In genomic region chr20:53664121-53664520, GRCh38 we compare ENCODE assay signal across 1 cellular context.
A peak's percentile ranks its signal among the peaks of the same experiment; 100 is the strongest.
TF ChIP-seq lines count a peak whose summit lies in the region.

No MANE protein-coding gene starts in this region.

TF ChIP-seq in K562, 482 proteins besides CTCF, POLR2A, EP300 and RAD21 (continued from another document):
- no peak for TF ChIP-seq FOXP4 (CRISPR knock-in tag; IDR thresholded peaks at IDR 0.05; ENCODE audit: borderline replicate concordance)
- TF ChIP-seq EWSR1 (IDR thresholded peaks at IDR 0.05; ENCODE audit: borderline replicate concordance, low read depth, partially characterized antibody), result peak; percentile 94
- TF ChIP-seq BRCA1 (IDR thresholded peaks at IDR 0.05), result no peak
- TF ChIP-seq BRCA1 (CRISPR knock-in tag; IDR thresholded peaks at IDR 0.05), result no peak
- no peak for TF ChIP-seq HOXB6 (CRISPR knock-in tag; IDR thresholded peaks at IDR 0.05; ENCODE audit: borderline replicate concordance)
- no peak for TF ChIP-seq NCOA4 (IDR thresholded peaks at IDR 0.05; ENCODE audit: partially characterized antibody)
- no peak for TF ChIP-seq ZNF785 (CRISPR knock-in tag; IDR thresholded peaks at IDR 0.05)
- TF ChIP-seq ZBTB11 (CRISPR knock-in tag; IDR thresholded peaks at IDR 0.05), result peak in 1 of 3 experiments; percentile 94; a peak in 2 of 6 replicates
